In the genomic region with DNA sequence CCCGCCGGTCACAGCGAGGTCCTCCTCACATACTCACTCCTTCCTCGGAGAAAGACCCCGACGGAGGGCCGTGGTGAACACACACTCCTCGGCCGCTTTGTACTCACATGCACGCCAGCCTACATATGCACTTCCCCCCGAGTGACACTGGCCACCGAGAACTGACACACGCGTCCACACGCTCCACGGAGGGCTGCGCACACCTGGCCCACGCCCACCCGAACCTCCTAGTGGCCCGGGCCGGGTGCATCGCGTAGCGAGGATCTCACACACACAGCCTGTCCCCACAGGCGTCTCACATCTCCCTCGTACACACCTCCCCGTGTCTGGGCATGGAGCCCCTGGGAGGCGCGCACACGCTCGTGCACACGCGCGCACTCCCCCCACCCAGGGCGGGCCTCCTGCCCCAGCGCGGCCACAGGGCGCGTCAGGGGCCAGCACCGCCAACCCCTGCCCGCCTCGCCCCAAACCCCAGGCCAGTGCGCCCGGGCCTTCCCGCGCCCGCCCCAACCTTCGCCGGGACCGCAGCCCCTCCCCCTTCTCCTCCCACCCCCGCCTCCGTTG, we compare ENCODE assay signal across 8 cellular contexts. TPM values are rescaled to one million over a fixed set of nuclear protein-coding genes. Genes with fewer than 3 reads are reported as not detected.
DNase-seq lines count a peak whose midpoint lies in the region; TF ChIP-seq lines count a peak whose summit lies in the region.

No MANE protein-coding gene starts in this region.

- peak overlapping the region in 1 of 2 experiments; percentile 7 for H3K4ac ChIP-seq in mesenchymal stem cell (ENCODE audit: low read depth in 1 of 2, low read length in 2 of 2)

- H4K8ac ChIP-seq in mesenchymal stem cell (ENCODE audit: low read length): peak overlapping the region; percentile 5

- TF ChIP-seq CTCF in LNCaP clone FGC (IDR thresholded peaks at IDR 0.05; ENCODE audit: control insufficient read depth, extremely low read depth, insufficient read depth): no peak
- no peak for TF ChIP-seq CTCF in colonic mucosa (IDR thresholded peaks at IDR 0.05)
- peak in 1 of 5 experiments; percentile 17 for TF ChIP-seq CTCF in transverse colon (IDR thresholded peaks at IDR 0.05)

- H3K4me3 ChIP-seq in GM08714 (ENCODE audit: low read length): peak overlapping the region; percentile 52; the same call in 1 of the 2 replicates
- H3K4me3 ChIP-seq in LNCaP clone FGC (ENCODE audit: low read depth, low read length): peak overlapping the region; percentile 52
- peak overlapping the region; percentile 77 for H3K4me3 ChIP-seq in colonic mucosa
- H3K4me3 ChIP-seq in mesenchymal stem cell (ENCODE audit: insufficient read depth in 1 of 2, low read depth in 1 of 2, low read length in 2 of 2): peak overlapping the region; percentile 80 to 90
- H3K4me3 ChIP-seq in transverse colon: peak overlapping the region; percentile 53 to 84 (median 67)

- H2BK12ac ChIP-seq in mesenchymal stem cell (ENCODE audit: low read length in 2 of 2): peak overlapping the region in 1 of 2 experiments; percentile 15

- no peaks in the 10 kb centered on the region for H3K27me3 ChIP-seq in colonic mucosa
- peaks cover 21 to 28% of the 10 kb centered on the region in 2 experiments for H3K27me3 ChIP-seq in mesenchymal stem cell (ENCODE audit: control insufficient read depth in 1 of 2, insufficient read depth in 1 of 2, low read length in 2 of 2)
- H3K27me3 ChIP-seq in transverse colon: peaks cover 4% of the 10 kb centered on the region

- no peak overlapping the region for H4K91ac ChIP-seq in mesenchymal stem cell (ENCODE audit: low read length)

- H3K79me1 ChIP-seq in mesenchymal stem cell (replicated peaks; ENCODE audit: low read length, poor library complexity, severe bottlenecking): no peaks in the 10 kb centered on the region

- 6% methylated on average over 49 of the region's 52 CpGs for WGBS in mesenchymal stem cell
- WGBS in transverse colon (ENCODE audit: low coverage in 1 of 2), 2 donors: 2% methylated on average over 52 of the region's 52 CpGs; no CpG with 5 or more reads in 1 of the 2 donors

- no peak overlapping the region for H2BK15ac ChIP-seq in mesenchymal stem cell (ENCODE audit: low read depth, poor library complexity, severe bottlenecking)

- peak overlapping the region; percentile 99 for H2AFZ ChIP-seq in mesenchymal stem cell (ENCODE audit: low read depth, low read length)

- no peaks in the 10 kb centered on the region for H3K9me3 ChIP-seq in colonic mucosa
- peaks cover 5% of the 10 kb centered on the region for H3K9me3 ChIP-seq in mesenchymal stem cell (ENCODE audit: control insufficient read depth, low read length)
- no peaks in the 10 kb centered on the region for H3K9me3 ChIP-seq in transverse colon

- no peak for TF ChIP-seq EP300 in transverse colon (IDR thresholded peaks at IDR 0.05; ENCODE audit: low read depth)

- DNase-seq in LNCaP clone FGC (ENCODE audit: low read depth) (no peak), colonic mucosa (peak; percentile 40), mesenchymal stem cell (peak; percentile 38), transverse colon (peak; percentile 29), kidney glomerular epithelial cell (lab: John Stamatoyannopoulos, UW) (no peak), NCI-H226 (no peak), SHP77 treated with DMSO at 0.1 percent for 48 hours (lab: John Stamatoyannopoulos, UW) (no peak)

- peak overlapping the region in 1 of 2 experiments; percentile 89 for H3K14ac ChIP-seq in mesenchymal stem cell (ENCODE audit: low read length in 2 of 2)

- no peak for TF ChIP-seq POLR2A in transverse colon (IDR thresholded peaks at IDR 0.05)

- H3K27ac ChIP-seq in colonic mucosa (peak overlapping the region; percentile 81), mesenchymal stem cell (ENCODE audit: low read length, poor library complexity, severe bottlenecking) (no peak overlapping the region), transverse colon (peak overlapping the region; percentile 81 to 95 (median 89))

- H3K9ac ChIP-seq in colonic mucosa (ENCODE audit: low read depth in 2 of 2, low read length in 2 of 2) (peak overlapping the region; percentile 79 to 84), mesenchymal stem cell (ENCODE audit: low read length) (peak overlapping the region; percentile 81)

- in situ Hi-C loops in transverse colon (cut with MboI; ENCODE audit: low pct_ligation_motif_present in 1 of 4, low pct_unique_long_range_greater_than_20kb in 1 of 4, low sequenced_read_pairs in 3 of 4): no loop called here

- peak overlapping the region in 1 of 2 experiments; percentile 82 for H3K18ac ChIP-seq in mesenchymal stem cell (ENCODE audit: low read depth in 1 of 2, low read length in 2 of 2)

- peak overlapping the region in 1 of 2 experiments; percentile 89 for H3K23ac ChIP-seq in mesenchymal stem cell (ENCODE audit: low read length in 2 of 2)

- no peak overlapping the region for H2AK5ac ChIP-seq in mesenchymal stem cell (ENCODE audit: low read length, severe bottlenecking)

- no peak overlapping the region for H2BK120ac ChIP-seq in mesenchymal stem cell (ENCODE audit: low read depth, low read length)

- H2BK5ac ChIP-seq in mesenchymal stem cell (ENCODE audit: low read depth, low read length, poor library complexity, severe bottlenecking): no peak overlapping the region

- H3K36me3 ChIP-seq in colonic mucosa (no peaks in the 10 kb centered on the region), mesenchymal stem cell (ENCODE audit: control insufficient read depth in 1 of 2, insufficient read depth in 2 of 2, low read depth in 1 of 2, low read length in 2 of 2) (no peaks in the 10 kb centered on the region), transverse colon (no peaks in the 10 kb centered on the region)

- peak overlapping the region; percentile 78 for H3K4me2 ChIP-seq in mesenchymal stem cell (ENCODE audit: low read length, poor library complexity, severe bottlenecking)

- intact Hi-C loops in colonic mucosa (cut with DNase I) (no loop called here), transverse colon (cut with DNase I; ENCODE audit: low total_unique reads) (no loop called here)

- no peaks in the 10 kb centered on the region for H3K4me1 ChIP-seq in colonic mucosa
- peaks cover 17% of the 10 kb centered on the region for H3K4me1 ChIP-seq in mesenchymal stem cell (ENCODE audit: control insufficient read depth, insufficient read depth, low read depth, low read length)
- H3K4me1 ChIP-seq in transverse colon: peaks cover 0 to 13% (median 7%) of the 10 kb centered on the region in 4 donors

RNA-seq across cellular contexts. Expression of a gene that starts 0.4 kb away (rescaled TPM):
- total RNA-seq in colonic mucosa (10 to 100 TPM in 1 of 2 donors, 1 to 10 TPM in 1; 8.4 to 12.7 TPM), transverse colon (10 to 100 TPM; 13.9 to 16.4 (median 14.8) TPM)
- 0.68 TPM for polyA plus RNA-seq in mesenchymal stem cell (2013, experiment 1 of 2)
- 0.74 TPM for polyA plus RNA-seq in mesenchymal stem cell (2013, experiment 2 of 2)

Comparison
In these comparisons a context has a peak if more than half of its experiments do, and no peak if none do; other contexts are left out.
1. DNase-seq: peak in colonic mucosa (single experiment), mesenchymal stem cell (single experiment) and transverse colon (single experiment); none in LNCaP clone FGC (single experiment), kidney glomerular epithelial cell (single experiment), NCI-H226 (single experiment) and SHP77 treated with DMSO at 0.1 percent for 48 hours (single experiment).
2. Peak in every context shown above with its lines, with median percentiles within 50 percentile points of each other: H3K4me3 ChIP-seq.